In the genomic region with DNA sequence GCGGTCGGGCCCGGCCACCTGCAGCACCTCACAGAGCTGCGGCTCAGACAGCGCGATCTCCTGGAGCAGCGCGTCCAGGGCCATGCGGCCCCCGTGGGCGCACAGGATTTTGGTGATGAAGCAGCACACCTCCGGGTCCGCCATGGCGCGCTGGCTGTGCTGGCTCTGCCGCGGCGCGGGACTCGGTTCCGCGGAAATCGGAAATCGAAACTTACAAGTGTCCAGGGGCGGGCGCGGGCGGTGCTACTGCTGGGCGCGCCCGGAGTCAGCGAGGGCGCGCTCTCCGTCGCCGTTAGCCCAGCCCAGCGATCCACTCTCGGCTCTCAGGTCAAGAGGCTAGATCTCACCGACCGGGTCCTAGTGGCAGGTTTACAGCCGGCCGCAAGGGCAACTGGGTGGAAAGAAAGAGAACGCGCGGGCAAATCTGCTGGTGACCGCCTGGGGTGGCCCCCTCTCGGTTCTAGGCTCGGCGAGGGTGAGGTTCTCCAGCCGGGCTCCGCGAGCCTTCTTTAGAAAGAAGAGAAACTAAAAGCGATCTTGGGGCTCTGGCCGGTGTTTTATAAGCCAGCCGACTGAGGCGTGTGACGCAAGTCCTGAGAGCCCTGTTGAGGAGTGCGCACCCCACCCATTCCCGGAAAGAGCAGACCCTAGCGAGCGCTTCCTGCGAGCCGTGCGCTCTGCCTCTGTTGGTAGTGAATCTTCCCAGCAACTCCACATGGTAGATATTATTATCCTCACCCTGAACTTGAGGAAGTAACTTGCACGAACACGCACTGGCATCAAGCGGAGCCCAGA, we compare ENCODE assay signal across 8 cellular contexts. TPM values are rescaled to one million over a fixed set of nuclear protein-coding genes. Genes with fewer than 3 reads are reported as not detected.
A peak's percentile ranks its signal among the peaks of the same experiment; 100 is the strongest.
DNase-seq lines count a peak whose midpoint lies in the region; ATAC-seq and TF ChIP-seq lines count a peak whose summit lies in the region.

A gene (minus strand): TSS at position 533 of the 795 bp plus-strand sequence. CDS start 389 bp downstream, at position 144.

- H3K27me3 ChIP-seq in left lung = no peaks in the 10 kb centered on the region

- TF ChIP-seq CTCF in left lung (IDR thresholded peaks at IDR 0.05) = no peak

- no peaks in the 10 kb centered on the region for H3K27me3 Mint-ChIP-seq in activated CD4-positive, alpha-beta T cell treated with anti-CD3 and anti-CD28 coated beads, Interleukin-2, amount 10 ng/mL, durations not matched to agents 7 days and 5 days

- peaks cover 38% of the 10 kb centered on the region for H3K4me1 Mint-ChIP-seq in activated CD4-positive, alpha-beta T cell treated with anti-CD3 and anti-CD28 coated beads, Interleukin-2, amount 10 ng/mL, durations not matched to agents 7 days and 5 days

- H3K36me3 ChIP-seq in left lung = no peaks in the 10 kb centered on the region

- peaks cover 7 to 49% of the 10 kb centered on the region in 2 donors for H3K4me1 ChIP-seq in left lung

- DNase-seq in Ammon's horn (ENCODE audit: low spot score) (peak; percentile 80), NCI-H69 (lab: John Stamatoyannopoulos, UW) (peak; percentile 86), cortex of kidney (lab: John Stamatoyannopoulos, UW) (peak; percentile 45), left lung (peak; percentile 92 to 98)
- DNase-seq in activated CD4-positive, alpha-beta T cell treated with anti-CD3 and anti-CD28 coated beads, Interleukin-2, amount 10 ng/mL, durations not matched to agents 7 days and 5 days = peak; percentile 94
- DNase-seq in stimulated activated CD4-positive, alpha-beta T cell treated with anti-CD3 and anti-CD28 coated beads, Interleukin-2, amount 100 ng/mL, for 48 hours = peak; percentile 74 to 77

- H3K27ac ChIP-seq in left lung = peak within 1 kb of the TSS; percentile 99

- ATAC-seq in GM19035 (IDR thresholded peaks at IDR 0.05; ENCODE audit: unreplicated experiment) = peak; percentile 72
- peak; percentile 68 for ATAC-seq in HG03342 (IDR thresholded peaks at IDR 0.05; ENCODE audit: unreplicated experiment)
- ATAC-seq in left lung = peak; percentile 93

- CTCF ChIA-PET in activated CD4-positive, alpha-beta T cell treated with anti-CD3 and anti-CD28 coated beads, Interleukin-2, amount 10 ng/mL, durations not matched to agents 7 days and 5 days (lab: Charles Lee) = interaction anchor here (1.1 kb wide), 1 partner anchor 13 kb away, joined by 3 read pairs; no protein-coding TSS in a partner anchor

- POLR2A ChIA-PET in activated CD4-positive, alpha-beta T cell treated with anti-CD3 and anti-CD28 coated beads, Interleukin-2, amount 10 ng/mL, durations not matched to agents 7 days and 5 days (lab: Charles Lee) = no interaction called here

- peaks cover 53% of the 10 kb centered on the region for H3K36me3 Mint-ChIP-seq in activated CD4-positive, alpha-beta T cell treated with anti-CD3 and anti-CD28 coated beads, Interleukin-2, amount 10 ng/mL, durations not matched to agents 7 days and 5 days (ENCODE audit: low read depth)

- peaks cover 8% of the 10 kb centered on the region for H3K9me3 Mint-ChIP-seq in activated CD4-positive, alpha-beta T cell treated with anti-CD3 and anti-CD28 coated beads, Interleukin-2, amount 10 ng/mL, durations not matched to agents 7 days and 5 days

- intact Hi-C loops in left lung (cut with DNase I) = no loop called here

- H3K27ac Mint-ChIP-seq in activated CD4-positive, alpha-beta T cell treated with anti-CD3 and anti-CD28 coated beads, Interleukin-2, amount 10 ng/mL, durations not matched to agents 7 days and 5 days = peak within 1 kb of the TSS; percentile 97

- H3K4me3 ChIP-seq in left lung = peak within 1 kb of the TSS; percentile 92 to 94

- peak within 1 kb of the TSS; percentile 95 for H3K4me3 Mint-ChIP-seq in activated CD4-positive, alpha-beta T cell treated with anti-CD3 and anti-CD28 coated beads, Interleukin-2, amount 10 ng/mL, durations not matched to agents 7 days and 5 days

- H3K9me3 ChIP-seq in left lung = no peaks in the 10 kb centered on the region

RNA-seq across cellular contexts. Expression of the gene that starts here (rescaled TPM):
- 100 to 1,000 TPM; 124 to 129 TPM for total RNA-seq in activated CD4-positive, alpha-beta T cell treated with anti-CD3 and anti-CD28 coated beads, Interleukin-2, amount 10 ng/mL, durations not matched to agents 7 days and 5 days
- total RNA-seq in left lung = 10 to 100 TPM; 35.5 to 45.5 TPM

Comparison
In these comparisons a context has a peak if more than half of its experiments do, and no peak if none do; other contexts are left out.
1. Peak in every context shown above with its lines: DNase-seq, ATAC-seq, H3K4me3 ChIP-seq and H3K27ac ChIP-seq.
2. DNase-seq: peak in every context shown above with its lines; median percentile 95 in left lung; 94 in activated CD4-positive, alpha-beta T cell treated with anti-CD3 and anti-CD28 coated beads, Interleukin-2, amount 10 ng/mL, durations not matched to agents 7 days and 5 days; 86 in NCI-H69; 80 in Ammon's horn; 76 in stimulated activated CD4-positive, alpha-beta T cell treated with anti-CD3 and anti-CD28 coated beads, Interleukin-2, amount 100 ng/mL, for 48 hours; 45 in cortex of kidney.